In genomic region chr15:41796457-41796856, GRCh38 we compare ENCODE assay signal across 12 cellular contexts. TPM values are rescaled to one million over a fixed set of nuclear protein-coding genes. Genes with fewer than 3 reads are reported as not detected.
DNase-seq lines count a peak whose midpoint lies in the region; TF ChIP-seq lines count a peak whose summit lies in the region.
"Had no signal": no experiment of that assay in that cellular context is flagged by ENCODE, and none has a peak within 500 bp of the region (broad histone marks: within the 10 kb centered on the region; RNA-seq: fewer than 3 reads in every experiment).

No MANE protein-coding gene starts in this region.

- TF ChIP-seq CTCF in cardiac muscle cell (IDR thresholded peaks at IDR 0.05; ENCODE audit: low read depth, low read length) (no peak), nephron (IDR thresholded peaks at IDR 0.05; ENCODE audit: unreplicated experiment in 3 of 3) (no peak), GM13977 (IDR thresholded peaks at IDR 0.05; ENCODE audit: extremely low read depth, insufficient read depth, missing control alignments) (no peak)

- H3K27me3 Mint-ChIP-seq in nephron (ENCODE audit: low read depth), result no peaks in the 10 kb centered on the region
- H3K27me3 Mint-ChIP-seq: activated naive CD8-positive, alpha-beta T cell treated with anti-CD3 and anti-CD28 coated beads for 36 hours had no signal

- H3K36me3 Mint-ChIP-seq in nephron (ENCODE audit: low read depth), result peaks cover 19% of the 10 kb centered on the region
- H3K36me3 Mint-ChIP-seq: activated naive CD8-positive, alpha-beta T cell treated with anti-CD3 and anti-CD28 coated beads for 36 hours had no signal

- no peaks in the 10 kb centered on the region for H3K9me3 ChIP-seq in cardiac muscle cell (ENCODE audit: low read depth)
- H3K9me3 ChIP-seq: BE2C had no signal

- no peak overlapping the region for H3K4me3 Mint-ChIP-seq in nephron
- H3K4me3 Mint-ChIP-seq: activated naive CD8-positive, alpha-beta T cell treated with anti-CD3 and anti-CD28 coated beads for 36 hours had no signal

- peak in 1 of 2 donors; percentile 70 for DNase-seq in cardiac muscle cell (ENCODE audit: low read depth in 1 of 2, low spot score in 1 of 2)
- no peak for DNase-seq in cardiac septum (ENCODE audit: low spot score)
- DNase-seq in epidermal melanocyte (ENCODE audit: insufficient read length, low spot score), result peak; percentile 51
- no peak for DNase-seq in NCI-H345 (lab: John Stamatoyannopoulos, UW)
- no peak for DNase-seq in hypothalamus (lab: John Stamatoyannopoulos, UW)
- DNase-seq in Ammon's horn (ENCODE audit: low spot score), result no peak
- no peak for DNase-seq in GM13977 (ENCODE audit: low spot score)
- DNase-seq: activated CD4-positive, alpha-beta T cell treated with anti-CD3 and anti-CD28 coated beads for 4 hours; activated naive CD8-positive, alpha-beta T cell treated with anti-CD3 and anti-CD28 coated beads for 36 hours; BE2C; NCI-H1694 had no signal

- no peaks in the 10 kb centered on the region for H3K27me3 ChIP-seq in cardiac muscle cell
- H3K27me3 ChIP-seq: BE2C had no signal

- H3K4me1 Mint-ChIP-seq in nephron, result peaks cover 48% of the 10 kb centered on the region

- H3K9me3 Mint-ChIP-seq in nephron, result no peaks in the 10 kb centered on the region
- H3K9me3 Mint-ChIP-seq: activated naive CD8-positive, alpha-beta T cell treated with anti-CD3 and anti-CD28 coated beads for 36 hours had no signal

- H3K4me3 ChIP-seq in cardiac muscle cell, result no peak overlapping the region

- in situ Hi-C loops in GM13977 (cut with MboI; ENCODE audit: low pct_unique_long_range_greater_than_20kb, low sequenced_read_pairs, unreplicated experiment), result no loop called here

- peaks cover 71% of the 10 kb centered on the region for H3K4me1 ChIP-seq in cardiac muscle cell (ENCODE audit: low read depth)

- no peaks in the 10 kb centered on the region for H3K36me3 ChIP-seq in cardiac muscle cell

- peak overlapping the region; percentile 92 to 98 (median 93) for H3K27ac Mint-ChIP-seq in nephron
- H3K27ac Mint-ChIP-seq: activated naive CD8-positive, alpha-beta T cell treated with anti-CD3 and anti-CD28 coated beads for 36 hours had no signal

- peak overlapping the region; percentile 92 for H3K27ac ChIP-seq in cardiac muscle cell

- intact Hi-C loops in cardiac septum (cut with DNase I), result no loop called here

RNA-seq across cellular contexts. Expression of gene MAPKBP1, which starts 22.2 kb away (rescaled TPM):
- total RNA-seq in cardiac muscle cell, result 59.5 and 109 TPM in 2 replicates
- polyA plus RNA-seq in cardiac muscle cell, result 37.7 and 55.0 TPM in 2 replicates
- total RNA-seq in cardiac septum, result 15.6 TPM

RNA-seq across cellular contexts. Expression of gene JMJD7, which starts 31.4 kb away (rescaled TPM):
- total RNA-seq in cardiac muscle cell, result 22.8 and 29.4 TPM in 2 replicates
- 17.4 and 27.6 TPM in 2 replicates for polyA plus RNA-seq in cardiac muscle cell
- total RNA-seq in cardiac septum, result 16.3 TPM

RNA-seq across cellular contexts. Expression of gene PLA2G4B, which starts 42.2 kb away (rescaled TPM):
- 11.8 and 20.1 TPM in 2 replicates for total RNA-seq in cardiac muscle cell
- 29.1 and 32.3 TPM in 2 replicates for polyA plus RNA-seq in cardiac muscle cell
- total RNA-seq in cardiac septum, result 3.4 TPM
